ENCODE assay signal across 8 cellular contexts in genomic region chr6:166333172-166333995, GRCh38. TPM values are rescaled to one million over a fixed set of nuclear protein-coding genes. Genes with fewer than 3 reads are reported as not detected.
DNase-seq lines count a peak whose midpoint lies in the region; ATAC-seq and TF ChIP-seq lines count a peak whose summit lies in the region.

No MANE protein-coding gene starts in this region.

- no peaks in the 10 kb centered on the region for H3K9me3 Mint-ChIP-seq in activated naive CD4-positive, alpha-beta T cell treated with anti-CD3 and anti-CD28 coated beads, Interleukin-2, amount 50 U/mL, for 72 hours

- H3K27me3 ChIP-seq in DND-41 (ENCODE audit: insufficient read depth, low read length, poor library complexity): no peaks in the 10 kb centered on the region
- H3K27me3 ChIP-seq in left ventricle myocardium inferior (ENCODE audit: low read depth): no peaks in the 10 kb centered on the region
- H3K27me3 ChIP-seq in BE2C: no peaks in the 10 kb centered on the region

- H3K36me3 Mint-ChIP-seq in activated naive CD4-positive, alpha-beta T cell treated with anti-CD3 and anti-CD28 coated beads, Interleukin-2, amount 50 U/mL, for 72 hours: peaks cover 10 to 26% of the 10 kb centered on the region in 2 donors

- peak overlapping the region; percentile 90 for H3K27ac ChIP-seq in DND-41 (ENCODE audit: low read length)
- H3K27ac ChIP-seq in left ventricle myocardium inferior (replicated peaks): no peak overlapping the region

- DNase-seq in DND-41 (peak; percentile 77), left ventricle myocardium inferior (no peak), cortex of kidney (lab: John Stamatoyannopoulos, UW) (no peak), BE2C (no peak), NCI-H2107 (lab: John Stamatoyannopoulos, UW) (no peak)
- DNase-seq in activated naive CD4-positive, alpha-beta T cell treated with anti-CD3 and anti-CD28 coated beads, Interleukin-2, amount 50 U/mL, for 72 hours (ENCODE audit: low spot score in 2 of 2): no peak

- H3K9me3 ChIP-seq in DND-41 (ENCODE audit: insufficient read depth, low read length, severe bottlenecking) (no peaks in the 10 kb centered on the region), left ventricle myocardium inferior (replicated peaks) (no peaks in the 10 kb centered on the region), BE2C (no peaks in the 10 kb centered on the region)

- peak overlapping the region; percentile 44 for H3K9ac ChIP-seq in DND-41 (ENCODE audit: low read depth, low read length)

- H3K4me1 ChIP-seq in DND-41 (ENCODE audit: insufficient read depth, low read length): peaks cover 66% of the 10 kb centered on the region
- peaks cover 44% of the 10 kb centered on the region for H3K4me1 ChIP-seq in left ventricle myocardium inferior
- no peaks in the 10 kb centered on the region; the same call in 1 of the 2 replicates for H3K4me1 ChIP-seq in BE2C

- peak overlapping the region; percentile 53 for H3K4me2 ChIP-seq in DND-41 (ENCODE audit: insufficient read depth, low read length)

- TF ChIP-seq CTCF in DND-41 (IDR thresholded peaks at IDR 0.05; ENCODE audit: borderline replicate concordance, extremely low read depth, low read length, poor library complexity, severe bottlenecking) (no peak), left ventricle myocardium inferior (IDR thresholded peaks at IDR 0.05; ENCODE audit: borderline replicate concordance) (no peak), BE2C (IDR thresholded peaks at IDR 0.05; ENCODE audit: low read depth, low read length) (no peak)

- peak overlapping the region in 1 of 2 experiments; percentile 33; a peak in 2 of 4 replicates for H3K4me3 ChIP-seq in DND-41 (ENCODE audit: low read depth in 1 of 2, low read length in 2 of 2)
- no peak overlapping the region for H3K4me3 ChIP-seq in left ventricle myocardium inferior
- no peak overlapping the region for H3K4me3 ChIP-seq in BE2C (ENCODE audit: low read depth, low read length)

- H2AFZ ChIP-seq in DND-41 (ENCODE audit: low read depth, low read length): no peak overlapping the region

- intact Hi-C loops in left ventricle myocardium inferior (cut with micrococcal nuclease): no loop called here

- H3K27ac Mint-ChIP-seq in activated naive CD4-positive, alpha-beta T cell treated with anti-CD3 and anti-CD28 coated beads, Interleukin-2, amount 50 U/mL, for 72 hours: peak overlapping the region; percentile 1 to 9

- peaks cover 46% of the 10 kb centered on the region for H4K20me1 ChIP-seq in DND-41 (ENCODE audit: insufficient read depth, low read length)

- H3K79me2 ChIP-seq in DND-41 (ENCODE audit: insufficient read depth, low read length): peaks cover 99% of the 10 kb centered on the region

- peak; percentile 95 for ATAC-seq in DND-41 (ENCODE audit: insufficient read depth, low read depth)
- ATAC-seq in GM19455 (IDR thresholded peaks at IDR 0.05; ENCODE audit: unreplicated experiment): peak; percentile 47
- ATAC-seq in HG03439 (IDR thresholded peaks at IDR 0.05; ENCODE audit: unreplicated experiment): peak; percentile 53
- ATAC-seq in activated naive CD4-positive, alpha-beta T cell treated with anti-CD3 and anti-CD28 coated beads, Interleukin-2, amount 50 U/mL, for 72 hours: peak; percentile 90 to 96

- peaks cover 52% of the 10 kb centered on the region for H3K36me3 ChIP-seq in DND-41 (ENCODE audit: insufficient read depth, low read length)
- H3K36me3 ChIP-seq in left ventricle myocardium inferior: peaks cover 21% of the 10 kb centered on the region
- peaks cover 19% of the 10 kb centered on the region for H3K36me3 ChIP-seq in BE2C

RNA-seq across cellular contexts. Expression of gene SFT2D1, which starts 9.0 kb away (rescaled TPM):
- total RNA-seq in activated naive CD4-positive, alpha-beta T cell treated with anti-CD3 and anti-CD28 coated beads, Interleukin-2, amount 50 U/mL, for 72 hours: 10 to 100 TPM; 30.8 to 48.4 TPM
- total RNA-seq in left ventricle myocardium inferior: 19.3 TPM
- polyA plus RNA-seq in BE2C (2012; ENCODE audit: insufficient read depth, insufficient read length, low read depth): 22.7 TPM

RNA-seq across cellular contexts. Expression of gene PRR18, which starts 25.2 kb away (rescaled TPM):
- under 1 TPM in 1 of 2 donors, not detected in 1; 0.14 TPM for total RNA-seq in activated naive CD4-positive, alpha-beta T cell treated with anti-CD3 and anti-CD28 coated beads, Interleukin-2, amount 50 U/mL, for 72 hours
- not detected for total RNA-seq in left ventricle myocardium inferior
- 0.65 TPM for polyA plus RNA-seq in BE2C (2012; ENCODE audit: insufficient read depth, insufficient read length, low read depth)

RNA-seq across cellular contexts. Expression of gene MPC1, which starts 49.4 kb away (rescaled TPM):
- total RNA-seq in activated naive CD4-positive, alpha-beta T cell treated with anti-CD3 and anti-CD28 coated beads, Interleukin-2, amount 50 U/mL, for 72 hours: 10 to 100 TPM; 11.9 to 22.9 TPM
- 531 TPM for total RNA-seq in left ventricle myocardium inferior
- 137 TPM for polyA plus RNA-seq in BE2C (2012; ENCODE audit: insufficient read depth, insufficient read length, low read depth)

Comparison
In these comparisons a context has a peak if more than half of its experiments do, and no peak if none do; other contexts are left out.
1. RNA of gene MPC1, which starts 49.4 kb away (total RNA-seq): 531 TPM in left ventricle myocardium inferior (single experiment); 11.9 to 22.9 TPM in activated naive CD4-positive, alpha-beta T cell treated with anti-CD3 and anti-CD28 coated beads, Interleukin-2, amount 50 U/mL, for 72 hours; every median in the first group is over 10 times any median in the second.
2. Peak in every context shown above with its lines, with median percentiles within 50 percentile points of each other: ATAC-seq.